8 cellular contexts compared by ENCODE assay signal in the genomic region with DNA sequence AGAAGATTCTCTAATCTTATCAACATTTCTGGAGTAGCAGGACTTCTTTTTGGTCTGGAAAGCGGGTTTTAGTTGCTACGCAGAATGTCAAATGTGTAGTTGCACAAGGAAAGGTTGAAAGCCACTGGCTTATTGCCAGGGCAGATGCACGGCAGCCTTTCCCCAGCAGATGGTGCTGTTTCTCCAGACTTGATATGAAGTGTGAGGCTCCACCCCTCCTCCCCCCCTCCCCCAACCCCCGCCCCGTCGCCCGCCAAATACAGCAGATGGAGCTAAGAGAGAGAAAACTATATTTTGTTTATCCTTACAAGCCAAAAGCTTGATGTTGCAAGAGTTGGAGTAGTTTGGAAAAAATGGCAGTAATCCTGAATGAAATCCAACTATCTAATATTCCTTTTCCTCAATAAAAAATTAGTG. TPM values are rescaled to one million over a fixed set of nuclear protein-coding genes. Genes with fewer than 3 reads are reported as not detected.
DNase-seq lines count a peak whose midpoint lies in the region; ATAC-seq and TF ChIP-seq lines count a peak whose summit lies in the region.

No MANE protein-coding gene starts in this region.

- H3K4me1 Mint-ChIP-seq in activated B cell treated with CpG ODN at 0.5 μM for 24 hours, result peaks cover 22% of the 10 kb centered on the region

- no peaks in the 10 kb centered on the region for H3K9me3 Mint-ChIP-seq in activated B cell treated with CpG ODN at 0.5 μM for 24 hours

- intact Hi-C loops in activated B cell treated with CpG ODN at 0.5 μM for 24 hours (cut with micrococcal nuclease), result loop anchor here (1.0 to 10.0 kb wide), 12 partner anchors 32 to 1178 kb away; a partner anchor contains a TSS

- H3K36me3 Mint-ChIP-seq in activated B cell treated with CpG ODN at 0.5 μM for 24 hours (ENCODE audit: low read depth), result peaks cover 39% of the 10 kb centered on the region

- POLR2A ChIA-PET in activated B cell treated with CpG ODN at 0.5 μM for 24 hours (lab: Charles Lee), result interaction anchor here (0.6 to 1.0 kb wide), 5 partner anchors 8 to 573 kb away, joined by 3 to 4 read pairs (median 3); a partner anchor contains a TSS

- no peak overlapping the region for H3K4me3 Mint-ChIP-seq in activated B cell treated with CpG ODN at 0.5 μM for 24 hours

- peak; percentile 93 for DNase-seq in AG08395 (ENCODE audit: low spot score)
- DNase-seq in NCI-H2171 (lab: John Stamatoyannopoulos, UW), result peak; percentile 65
- peak; percentile 66 for DNase-seq in activated B cell treated with CpG ODN at 0.5 μM for 24 hours
- DNase-seq in caudate nucleus (lab: John Stamatoyannopoulos, UW), result peak in 58 of 61 donors; percentile 7 to 96 (median 73)
- DNase-seq in kidney tubule cell (ENCODE audit: low spot score), result peak; percentile 81
- DNase-seq in stimulated activated CD4-positive, alpha-beta T cell treated with anti-CD3 and anti-CD28 coated beads, Interleukin-2, amount 100 ng/mL, for 48 hours, result peak; percentile 86 to 88

- H3K27ac Mint-ChIP-seq in activated B cell treated with CpG ODN at 0.5 μM for 24 hours, result no peak overlapping the region

- no peak for TF ChIP-seq CTCF in activated B cell treated with CpG ODN at 0.5 μM for 24 hours (IDR thresholded peaks at IDR 0.05)

- no peaks in the 10 kb centered on the region for H3K27me3 Mint-ChIP-seq in activated B cell treated with CpG ODN at 0.5 μM for 24 hours

- CTCF ChIA-PET in activated B cell treated with CpG ODN at 0.5 μM for 24 hours (lab: Charles Lee), result interaction anchor here (1.1 to 2.0 kb wide), 2 partner anchors 276 to 434 kb away, joined by 3 to 11 read pairs; no protein-coding TSS in a partner anchor

- peak overlapping the region; percentile 20 for H3K27ac ChIP-seq in caudate nucleus (ENCODE audit: low read depth, low read length)

- ATAC-seq in GM18861 (IDR thresholded peaks at IDR 0.05; ENCODE audit: unreplicated experiment), result peak; percentile 85
- peak; percentile 70 for ATAC-seq in HG03103 (IDR thresholded peaks at IDR 0.05; ENCODE audit: low read depth, unreplicated experiment)
- peak; percentile 99 for ATAC-seq in activated B cell treated with CpG ODN at 0.5 μM for 24 hours (ENCODE audit: low read depth)

RNA-seq across cellular contexts. Expression of a gene that starts 32.0 kb away (rescaled TPM):
- total RNA-seq in activated B cell treated with CpG ODN at 0.5 μM for 24 hours, result 24.6 and 26.0 TPM in 2 replicates

RNA-seq across cellular contexts. Expression of a gene that starts 32.2 kb away (rescaled TPM):
- total RNA-seq in activated B cell treated with CpG ODN at 0.5 μM for 24 hours, result 432 and 439 TPM in 2 replicates

Comparison
In these comparisons a context has a peak if more than half of its experiments do, and no peak if none do; other contexts are left out.
1. Peak in every context shown above with its lines: DNase-seq, ATAC-seq and H3K27ac ChIP-seq.